8 cellular contexts compared by ENCODE assay signal in the genomic region with DNA sequence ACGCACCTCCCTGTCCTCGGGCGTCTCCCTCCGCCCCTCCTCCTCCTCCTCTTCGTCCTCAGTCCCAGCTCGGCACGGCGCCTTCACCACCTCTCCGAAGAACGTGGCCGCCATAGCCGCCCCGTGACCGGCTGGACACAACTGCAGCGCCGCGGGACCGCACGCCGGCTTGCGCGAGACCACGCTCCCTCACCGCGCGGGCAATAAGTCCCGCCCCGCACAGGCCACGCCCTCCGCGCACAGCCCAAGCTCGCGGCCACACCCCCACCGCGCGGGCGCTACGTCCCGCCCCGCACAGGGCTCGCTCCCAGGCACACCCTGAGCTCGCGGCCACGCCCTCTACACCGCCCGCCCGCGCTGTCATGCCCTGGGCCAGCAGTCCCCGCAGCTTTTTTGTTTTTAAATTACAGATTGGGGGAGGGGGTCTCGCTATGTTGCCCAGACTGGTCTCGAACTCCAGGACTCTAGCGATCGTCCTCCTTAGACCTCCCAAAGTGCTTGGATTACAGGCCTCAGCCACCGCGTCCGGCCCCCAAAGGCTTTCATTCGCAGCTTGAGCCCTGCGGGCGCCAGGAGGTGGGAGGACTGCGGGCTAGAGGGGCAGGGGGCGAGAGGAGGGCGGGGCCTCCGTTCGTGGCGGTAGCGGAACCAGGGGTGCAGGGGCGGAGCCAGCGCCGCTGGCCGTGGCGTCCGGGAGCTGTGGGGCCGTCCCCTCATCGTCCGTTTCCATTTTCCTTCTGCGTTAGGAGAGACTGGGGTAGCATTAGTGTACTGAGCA. TPM values are rescaled to one million over a fixed set of nuclear protein-coding genes. Genes with fewer than 3 reads are reported as not detected.
DNase-seq lines count a peak whose midpoint lies in the region; ATAC-seq, FAIRE-seq and TF ChIP-seq lines count a peak whose summit lies in the region.

A gene with protein sequence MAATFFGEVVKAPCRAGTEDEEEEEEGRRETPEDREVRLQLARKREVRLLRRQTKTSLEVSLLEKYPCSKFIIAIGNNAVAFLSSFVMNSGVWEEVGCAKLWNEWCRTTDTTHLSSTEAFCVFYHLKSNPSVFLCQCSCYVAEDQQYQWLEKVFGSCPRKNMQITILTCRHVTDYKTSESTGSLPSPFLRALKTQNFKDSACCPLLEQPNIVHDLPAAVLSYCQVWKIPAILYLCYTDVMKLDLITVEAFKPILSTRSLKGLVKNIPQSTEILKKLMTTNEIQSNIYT (minus strand): TSS at position 180 of the 778 bp plus-strand sequence. CDS start 66 bp downstream, at position 114.

- H3K27me3 ChIP-seq in OCI-LY3 (ENCODE audit: low read depth, low read length), result no peaks in the 10 kb centered on the region

- FAIRE-seq in endometrium (lab: Jason Lieb, UNC), result peak; percentile 63

- WGBS in mesodermal cell (ENCODE audit: insufficient coverage in 2 of 2), 2 experiments, result 0% methylated on average over 53 to 61 of the region's 76 CpGs

- peak; percentile 87 for ATAC-seq in GM21528 (IDR thresholded peaks at IDR 0.05; ENCODE audit: low FRiP score, unreplicated experiment)

- H3K4me1 ChIP-seq in OCI-LY3 (ENCODE audit: low read length), result peaks cover 23% of the 10 kb centered on the region
- H3K4me1 ChIP-seq in mesodermal cell (ENCODE audit: control insufficient read depth, insufficient read depth, low read length, poor library complexity, severe bottlenecking), result peaks cover 10% of the 10 kb centered on the region

- H3K79me2 ChIP-seq in OCI-LY3 (ENCODE audit: low read length), result peaks cover 26% of the 10 kb centered on the region

- peak; percentile 98 for DNase-seq in DMS 273 (lab: John Stamatoyannopoulos, UW; ENCODE audit: unreplicated experiment)
- DNase-seq in HuH-7.5 (ENCODE audit: low spot score), result peak; percentile 48
- peak; percentile 98 for DNase-seq in activated CD8-positive, alpha-beta memory T cell treated with anti-CD3 and anti-CD28 coated beads, Interleukin-2, amount 50 U/mL, for 48 hours
- peak; percentile 92 for DNase-seq in stimulated activated CD8-positive, alpha-beta memory T cell treated with anti-CD3 and anti-CD28 coated beads, Interleukin-15, amount 100 ng/mL, for 24 hours (ENCODE audit: low read depth)

- H3K4me3 ChIP-seq in OCI-LY3 (ENCODE audit: low read length), result peak within 1 kb of the TSS; percentile 99
- peak within 1 kb of the TSS; percentile 90 for H3K4me3 ChIP-seq in mesodermal cell (ENCODE audit: extremely low read depth, insufficient read depth, low read length, poor library complexity, severe bottlenecking)

- peak within 1 kb of the TSS; percentile 87; the same call in 1 of the 2 replicates for H2AFZ ChIP-seq in OCI-LY3 (ENCODE audit: low read depth, low read length)

- H3K9ac ChIP-seq in OCI-LY3 (ENCODE audit: low read length), result peak within 1 kb of the TSS; percentile 96

- H3K27ac ChIP-seq in OCI-LY3 (ENCODE audit: low read length) (peak within 1 kb of the TSS; percentile 88), mesodermal cell (ENCODE audit: low read depth, low read length, severe bottlenecking) (peak within 1 kb of the TSS; percentile 95)

- H3K36me3 ChIP-seq in OCI-LY3 (replicated peaks; ENCODE audit: low read depth, low read length) (peaks cover 23% of the 10 kb centered on the region), mesodermal cell (ENCODE audit: control insufficient read depth, insufficient read depth, low read length) (peaks cover 29% of the 10 kb centered on the region)

- TF ChIP-seq CTCF in OCI-LY3 (IDR thresholded peaks at IDR 0.05; ENCODE audit: low read depth, low read length), result no peak

- H3K9me3 ChIP-seq in OCI-LY3 (ENCODE audit: insufficient read depth, low read length) (no peaks in the 10 kb centered on the region), mesodermal cell (ENCODE audit: control insufficient read depth, low read length) (no peaks in the 10 kb centered on the region)

- H3K4me2 ChIP-seq in OCI-LY3 (ENCODE audit: low read length), result peak within 1 kb of the TSS; percentile 85

- H4K20me1 ChIP-seq in OCI-LY3 (ENCODE audit: insufficient read depth, low read length), result no peaks in the 10 kb centered on the region

RNA-seq across cellular contexts. Expression of the gene that starts here (rescaled TPM):
- polyA plus RNA-seq in mesodermal cell (2013, experiment 1 of 2), result 45.5 TPM
- 50.1 TPM for polyA plus RNA-seq in mesodermal cell (2013, experiment 2 of 2)

Comparison
In these comparisons a context has a peak if more than half of its experiments do, and no peak if none do; other contexts are left out.
1. Peak in every context shown above with its lines: DNase-seq, ATAC-seq, H3K4me3 ChIP-seq and H3K27ac ChIP-seq.
2. DNase-seq: peak in every context shown above with its lines; median percentile 98 in DMS 273; 98 in activated CD8-positive, alpha-beta memory T cell treated with anti-CD3 and anti-CD28 coated beads, Interleukin-2, amount 50 U/mL, for 48 hours; 92 in stimulated activated CD8-positive, alpha-beta memory T cell treated with anti-CD3 and anti-CD28 coated beads, Interleukin-15, amount 100 ng/mL, for 24 hours; 48 in HuH-7.5.